ENCODE assay signal across 1 cellular context in the genomic region with DNA sequence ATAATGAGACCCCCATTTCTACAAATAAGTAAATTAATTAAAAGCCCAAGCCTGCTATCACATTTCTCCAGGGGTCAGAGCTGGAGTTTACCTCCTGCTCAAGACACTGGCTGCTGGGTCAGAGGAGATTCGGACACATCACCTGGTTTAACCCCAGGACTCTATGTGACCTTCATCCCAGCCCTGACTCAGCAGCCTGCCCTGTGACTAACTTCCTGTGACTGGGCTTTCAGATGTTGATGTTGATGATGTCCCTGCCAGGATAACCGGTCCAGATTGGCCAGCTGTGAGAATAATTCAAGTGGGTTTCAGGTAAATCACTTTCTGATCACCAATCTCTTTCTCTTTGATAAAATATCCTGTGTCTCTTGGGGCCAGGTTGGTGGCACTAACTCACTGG.
TF ChIP-seq lines count a peak whose summit lies in the region.

No MANE protein-coding gene starts in this region.

TF ChIP-seq in HepG2, 621 proteins besides CTCF, POLR2A, EP300 and RAD21 (continued from another document):
- TF ChIP-seq, protein P1, sequence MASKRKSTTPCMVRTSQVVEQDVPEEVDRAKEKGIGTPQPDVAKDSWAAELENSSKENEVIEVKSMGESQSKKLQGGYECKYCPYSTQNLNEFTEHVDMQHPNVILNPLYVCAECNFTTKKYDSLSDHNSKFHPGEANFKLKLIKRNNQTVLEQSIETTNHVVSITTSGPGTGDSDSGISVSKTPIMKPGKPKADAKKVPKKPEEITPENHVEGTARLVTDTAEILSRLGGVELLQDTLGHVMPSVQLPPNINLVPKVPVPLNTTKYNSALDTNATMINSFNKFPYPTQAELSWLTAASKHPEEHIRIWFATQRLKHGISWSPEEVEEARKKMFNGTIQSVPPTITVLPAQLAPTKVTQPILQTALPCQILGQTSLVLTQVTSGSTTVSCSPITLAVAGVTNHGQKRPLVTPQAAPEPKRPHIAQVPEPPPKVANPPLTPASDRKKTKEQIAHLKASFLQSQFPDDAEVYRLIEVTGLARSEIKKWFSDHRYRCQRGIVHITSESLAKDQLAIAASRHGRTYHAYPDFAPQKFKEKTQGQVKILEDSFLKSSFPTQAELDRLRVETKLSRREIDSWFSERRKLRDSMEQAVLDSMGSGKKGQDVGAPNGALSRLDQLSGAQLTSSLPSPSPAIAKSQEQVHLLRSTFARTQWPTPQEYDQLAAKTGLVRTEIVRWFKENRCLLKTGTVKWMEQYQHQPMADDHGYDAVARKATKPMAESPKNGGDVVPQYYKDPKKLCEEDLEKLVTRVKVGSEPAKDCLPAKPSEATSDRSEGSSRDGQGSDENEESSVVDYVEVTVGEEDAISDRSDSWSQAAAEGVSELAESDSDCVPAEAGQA (IDR thresholded peaks at IDR 0.05; ENCODE audit: low read depth): no peak
- TF ChIP-seq, protein P1 (CRISPR knock-in tag; IDR thresholded peaks at IDR 0.05; ENCODE audit: borderline replicate concordance): no peak
- TF ChIP-seq, protein P2, sequence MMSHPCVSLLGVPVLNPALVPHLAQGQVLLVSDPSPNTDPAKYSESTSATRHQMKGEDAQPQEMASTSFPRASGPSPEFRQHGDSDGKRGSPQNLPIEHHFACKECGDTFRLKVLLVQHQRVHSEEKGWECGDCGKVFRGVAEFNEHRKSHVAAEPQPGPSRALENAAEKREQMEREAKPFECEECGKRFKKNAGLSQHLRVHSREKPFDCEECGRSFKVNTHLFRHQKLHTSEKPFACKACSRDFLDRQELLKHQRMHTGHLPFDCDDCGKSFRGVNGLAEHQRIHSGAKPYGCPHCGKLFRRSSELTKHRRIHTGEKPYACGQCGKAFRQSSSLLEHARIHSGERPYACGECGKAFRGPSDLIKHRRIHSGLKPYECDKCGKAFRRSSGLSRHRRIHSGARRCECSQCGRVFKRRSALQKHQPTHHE (CRISPR knock-in tag; IDR thresholded peaks at IDR 0.05; ENCODE audit: borderline replicate concordance): no peak
- TF ChIP-seq NCOA2 (CRISPR knock-in tag; IDR thresholded peaks at IDR 0.05) (no peak), ETV5 (CRISPR knock-in tag; IDR thresholded peaks at IDR 0.05; ENCODE audit: borderline replicate concordance) (peak; percentile 49; the same call in 1 of the 2 replicates), GABPA (IDR thresholded peaks at IDR 0.05; ENCODE audit: low read depth, low read length) (no peak), GABPA (CRISPR knock-in tag; IDR thresholded peaks at IDR 0.05; ENCODE audit: low read depth) (peak; percentile 57), NFE2L2 (IDR thresholded peaks at IDR 0.05; ENCODE audit: low read length) (0 out of 2 replicates have a peak, but pooled peaks have one; percentile 17), ZNF724P (CRISPR knock-in tag; IDR thresholded peaks at IDR 0.05; ENCODE audit: borderline replicate concordance) (no peak), TBP (CRISPR knock-in tag; IDR thresholded peaks at IDR 0.05) (no peak), GABPB1 (CRISPR knock-in tag; IDR thresholded peaks at IDR 0.05) (peak; percentile 35; the same call in 1 of the 2 replicates), AGO2 (optimal IDR thresholded peaks at IDR 0.05; ENCODE audit: low read depth, low read length) (no peak), ARNTL (CRISPR knock-in tag; IDR thresholded peaks at IDR 0.05) (no peak), KAT2B (IDR thresholded peaks at IDR 0.05; ENCODE audit: borderline replicate concordance, low read depth, low read length) (no peak), TAF1 (CRISPR knock-in tag; IDR thresholded peaks at IDR 0.05) (no peak), PLRG1 (conservative IDR thresholded peaks at IDR 0.05) (no peak)
- TF ChIP-seq, protein P3, sequence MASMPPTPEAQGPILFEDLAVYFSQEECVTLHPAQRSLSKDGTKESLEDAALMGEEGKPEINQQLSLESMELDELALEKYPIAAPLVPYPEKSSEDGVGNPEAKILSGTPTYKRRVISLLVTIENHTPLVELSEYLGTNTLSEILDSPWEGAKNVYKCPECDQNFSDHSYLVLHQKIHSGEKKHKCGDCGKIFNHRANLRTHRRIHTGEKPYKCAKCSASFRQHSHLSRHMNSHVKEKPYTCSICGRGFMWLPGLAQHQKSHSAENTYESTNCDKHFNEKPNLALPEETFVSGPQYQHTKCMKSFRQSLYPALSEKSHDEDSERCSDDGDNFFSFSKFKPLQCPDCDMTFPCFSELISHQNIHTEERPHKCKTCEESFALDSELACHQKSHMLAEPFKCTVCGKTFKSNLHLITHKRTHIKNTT (CRISPR knock-in tag; IDR thresholded peaks at IDR 0.05): no peak
- TF ChIP-seq, protein P4, sequence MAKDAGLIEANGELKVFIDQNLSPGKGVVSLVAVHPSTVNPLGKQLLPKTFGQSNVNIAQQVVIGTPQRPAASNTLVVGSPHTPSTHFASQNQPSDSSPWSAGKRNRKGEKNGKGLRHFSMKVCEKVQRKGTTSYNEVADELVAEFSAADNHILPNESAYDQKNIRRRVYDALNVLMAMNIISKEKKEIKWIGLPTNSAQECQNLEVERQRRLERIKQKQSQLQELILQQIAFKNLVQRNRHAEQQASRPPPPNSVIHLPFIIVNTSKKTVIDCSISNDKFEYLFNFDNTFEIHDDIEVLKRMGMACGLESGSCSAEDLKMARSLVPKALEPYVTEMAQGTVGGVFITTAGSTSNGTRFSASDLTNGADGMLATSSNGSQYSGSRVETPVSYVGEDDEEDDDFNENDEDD (CRISPR knock-in tag; IDR thresholded peaks at IDR 0.05; ENCODE audit: borderline replicate concordance): no peak
